Comparison of ENCODE assay signal across 8 cellular contexts in genomic region chr4:83285022-83285387, GRCh38. TPM values are rescaled to one million over a fixed set of nuclear protein-coding genes. Genes with fewer than 3 reads are reported as not detected.
DNase-seq lines count a peak whose midpoint lies in the region; ATAC-seq and TF ChIP-seq lines count a peak whose summit lies in the region.

No MANE protein-coding gene starts in this region.

- intact Hi-C loops in thyroid gland (cut with DNase I) = loop anchor here (10.0 kb wide), 1 partner anchor 820 kb away; no protein-coding TSS in a partner anchor

- peak overlapping the region; percentile 90 for H3K4me3 ChIP-seq in effector memory CD4-positive, alpha-beta T cell (ENCODE audit: insufficient read depth, low read depth, low read length, poor library complexity, severe bottlenecking)
- H3K4me3 ChIP-seq in thyroid gland (replicated peaks in 1 of 3) = peak overlapping the region; percentile 4 to 71 (median 18)

- 0 out of 3 replicates have a peak, but pooled peaks have one; percentile 12 for ATAC-seq in SK-N-SH treated with all-trans-retinoic acid at 6 μM for 48 hours

- peaks cover 48% of the 10 kb centered on the region for H3K4me1 Mint-ChIP-seq in activated naive CD4-positive, alpha-beta T cell treated with anti-CD3 and anti-CD28 coated beads, Interleukin-2, amount 10 ng/mL, durations not matched to agents 7 days and 5 days

- CTCF ChIA-PET in activated naive CD4-positive, alpha-beta T cell treated with anti-CD3 and anti-CD28 coated beads, Interleukin-2, amount 10 ng/mL, durations not matched to agents 7 days and 5 days (lab: Charles Lee) = interaction anchor here (0.8 to 5.5 kb wide), 13 partner anchors 9 to 250 kb away, joined by 3 to 43 read pairs (median 6); partner anchors contain the start of genes COPS4, HELQ and MRPS18C

- no peak for TF ChIP-seq POLR2A in thyroid gland (IDR thresholded peaks at IDR 0.05)

- H3K27ac ChIP-seq in effector memory CD4-positive, alpha-beta T cell (ENCODE audit: insufficient read depth, low read length, poor library complexity, severe bottlenecking) = peak overlapping the region; percentile 80
- H3K27ac ChIP-seq in thyroid gland = peak overlapping the region; percentile 16 to 94 (median 93)

- peaks cover 3% of the 10 kb centered on the region for H3K36me3 Mint-ChIP-seq in activated naive CD4-positive, alpha-beta T cell treated with anti-CD3 and anti-CD28 coated beads, Interleukin-2, amount 10 ng/mL, durations not matched to agents 7 days and 5 days

- H3K4me1 ChIP-seq in effector memory CD4-positive, alpha-beta T cell (ENCODE audit: control insufficient read depth, insufficient read depth, low read length, poor library complexity, severe bottlenecking) = peaks cover 14% of the 10 kb centered on the region
- peaks cover 0 to 15% of the 10 kb centered on the region in 2 donors for H3K4me1 ChIP-seq in thyroid gland

- H3K9me3 Mint-ChIP-seq in activated naive CD4-positive, alpha-beta T cell treated with anti-CD3 and anti-CD28 coated beads, Interleukin-2, amount 10 ng/mL, durations not matched to agents 7 days and 5 days = peaks cover under 1% of the 10 kb centered on the region

- H3K36me3 ChIP-seq in effector memory CD4-positive, alpha-beta T cell (ENCODE audit: control insufficient read depth, insufficient read depth, low read length) = no peaks in the 10 kb centered on the region
- no peaks in the 10 kb centered on the region for H3K36me3 ChIP-seq in thyroid gland

- no peaks in the 10 kb centered on the region for H3K27me3 ChIP-seq in effector memory CD4-positive, alpha-beta T cell (replicated peaks; ENCODE audit: control insufficient read depth, insufficient read depth, low read length, poor library complexity, severe bottlenecking)
- no peaks in the 10 kb centered on the region for H3K27me3 ChIP-seq in thyroid gland

- no peaks in the 10 kb centered on the region for H3K27me3 Mint-ChIP-seq in activated naive CD4-positive, alpha-beta T cell treated with anti-CD3 and anti-CD28 coated beads, Interleukin-2, amount 10 ng/mL, durations not matched to agents 7 days and 5 days

- peak; percentile 38 for DNase-seq in activated naive CD4-positive, alpha-beta T cell treated with anti-CD3 and anti-CD28 coated beads, Interleukin-2, amount 10 ng/mL, durations not matched to agents 7 days and 5 days
- DNase-seq in activated naive CD4-positive, alpha-beta T cell treated with anti-CD3 and anti-CD28 coated beads, Interleukin-2, amount 50 U/mL, for 16 hours = no peak
- DNase-seq in HT1080 (ENCODE audit: low read depth) = peak; percentile 51
- peak in 1 of 3 donors; percentile 6 for DNase-seq in effector memory CD4-positive, alpha-beta T cell
- DNase-seq in lung microvascular endothelial cell (ENCODE audit: low read depth in 2 of 2) = peak; percentile 71 to 80
- no peak for DNase-seq in thyroid gland
- no peak for DNase-seq in NCI-H2107 treated with DMSO at 0.1 percent for 48 hours (lab: John Stamatoyannopoulos, UW; ENCODE audit: unreplicated experiment)

- no peaks in the 10 kb centered on the region for H3K9me3 ChIP-seq in effector memory CD4-positive, alpha-beta T cell (ENCODE audit: control insufficient read depth, low read length)
- H3K9me3 ChIP-seq in thyroid gland = no peaks in the 10 kb centered on the region

- 2 to 4% methylated on average over 10 of the region's 10 CpGs for WGBS in thyroid gland, 2 donors

- peak overlapping the region; percentile 92 for H3K4me3 Mint-ChIP-seq in activated naive CD4-positive, alpha-beta T cell treated with anti-CD3 and anti-CD28 coated beads, Interleukin-2, amount 10 ng/mL, durations not matched to agents 7 days and 5 days

- peak overlapping the region; percentile 99 for H3K27ac Mint-ChIP-seq in activated naive CD4-positive, alpha-beta T cell treated with anti-CD3 and anti-CD28 coated beads, Interleukin-2, amount 10 ng/mL, durations not matched to agents 7 days and 5 days

- TF ChIP-seq CTCF in thyroid gland (IDR thresholded peaks at IDR 0.05) = no peak

TF ChIP-seq in SK-N-SH treated with all-trans-retinoic acid at 6 μM for 48 hours, 23 proteins besides CTCF, POLR2A, EP300 and RAD21 (continues in another document):
- TF ChIP-seq TCF4 (CRISPR knock-in tag; IDR thresholded peaks at IDR 0.05; ENCODE audit: borderline replicate concordance) (no peak), CSDC2 (CRISPR knock-in tag; IDR thresholded peaks at IDR 0.05) (no peak), GLIS3 (CRISPR knock-in tag; IDR thresholded peaks at IDR 0.05) (no peak), PATZ1 (CRISPR knock-in tag; IDR thresholded peaks at IDR 0.05; ENCODE audit: borderline replicate concordance) (no peak), ZFP3 (CRISPR knock-in tag; IDR thresholded peaks at IDR 0.05) (no peak), TSHZ2 (CRISPR knock-in tag; IDR thresholded peaks at IDR 0.05) (no peak), ZNF8 (CRISPR knock-in tag; IDR thresholded peaks at IDR 0.05) (no peak), CREB5 (CRISPR knock-in tag; IDR thresholded peaks at IDR 0.05; ENCODE audit: low read depth) (no peak), ZC3H10 (CRISPR knock-in tag; IDR thresholded peaks at IDR 0.05) (no peak), ARNTL (CRISPR knock-in tag; IDR thresholded peaks at IDR 0.05; ENCODE audit: borderline replicate concordance, low read depth) (no peak), BACH2 (CRISPR knock-in tag; IDR thresholded peaks at IDR 0.05; ENCODE audit: borderline replicate concordance) (no peak), RARB (CRISPR knock-in tag; IDR thresholded peaks at IDR 0.05) (no peak)

RNA-seq across cellular contexts. Expression of gene COQ2, which starts 0.4 kb away (rescaled TPM):
- 23.8 and 29.5 TPM in 2 replicates for total RNA-seq in HT1080 (2014; rRNA removed; shearing (Covaris generic))
- polyA plus RNA-seq in HT1080 (2015; cell fraction: cytosol; rRNA removed) = 33.0 and 33.1 TPM in 2 replicates
- polyA plus RNA-seq in HT1080 (2015; cell fraction: nucleus; rRNA removed) = 15.9 and 18.0 TPM in 2 replicates
- total RNA-seq in lung microvascular endothelial cell (18.7 and 20.5 TPM in 2 replicates), thyroid gland (10 to 100 TPM in 3 of 4 donors, 1 to 10 TPM in 1; 6.0 to 29.1 (median 14.0) TPM)

RNA-seq across cellular contexts. Expression of gene HPSE, which starts 49.6 kb away (rescaled TPM):
- total RNA-seq in HT1080 (2014; rRNA removed; shearing (Covaris generic)) = 4.0 and 6.0 TPM in 2 replicates
- 6.9 and 8.2 TPM in 2 replicates for polyA plus RNA-seq in HT1080 (2015; cell fraction: cytosol; rRNA removed)
- 9.9 and 10.9 TPM in 2 replicates for polyA plus RNA-seq in HT1080 (2015; cell fraction: nucleus; rRNA removed)
- total RNA-seq in lung microvascular endothelial cell (4.4 and 7.3 TPM in 2 replicates), thyroid gland (1 to 10 TPM in 3 of 4 donors, under 1 TPM in 1; 0.63 to 3.1 (median 1.3) TPM)

Comparison
In these comparisons a context has a peak if more than half of its experiments do, and no peak if none do; other contexts are left out.
1. DNase-seq: peak in activated naive CD4-positive, alpha-beta T cell treated with anti-CD3 and anti-CD28 coated beads, Interleukin-2, amount 10 ng/mL, durations not matched to agents 7 days and 5 days (single experiment), HT1080 (single experiment) and lung microvascular endothelial cell (2 of 2); none in activated naive CD4-positive, alpha-beta T cell treated with anti-CD3 and anti-CD28 coated beads, Interleukin-2, amount 50 U/mL, for 16 hours (single experiment), thyroid gland (0 of 2) and NCI-H2107 treated with DMSO at 0.1 percent for 48 hours (single experiment).